8 cellular contexts compared by ENCODE assay signal in genomic region chr11:66545701-66546367, GRCh38. TPM values are rescaled to one million over a fixed set of nuclear protein-coding genes. Genes with fewer than 3 reads are reported as not detected.
DNase-seq lines count a peak whose midpoint lies in the region; ATAC-seq and TF ChIP-seq lines count a peak whose summit lies in the region.

ZDHHC24 (minus strand) TSS chr11:66546048; CDS start chr11:66546003, 45 bp downstream.

- peak within 1 kb of the TSS; percentile 93 for H3K4me3 Mint-ChIP-seq in T-helper 17 cell

- intact Hi-C loops in psoas muscle (cut with DNase I), result no loop called here
- intact Hi-C loops in uterus (cut with DNase I; ENCODE audit: low total_unique reads), result no loop called here

- H3K27me3 Mint-ChIP-seq in T-helper 17 cell, result peaks cover 6% of the 10 kb centered on the region

- TF ChIP-seq CTCF in GM13976 (IDR thresholded peaks at IDR 0.05; ENCODE audit: borderline replicate concordance, control extremely low read depth, extremely low read depth, insufficient read depth, missing control alignments) (no peak), right atrium auricular region (IDR thresholded peaks at IDR 0.05) (no peak), psoas muscle (IDR thresholded peaks at IDR 0.05) (no peak), uterus (IDR thresholded peaks at IDR 0.05) (peak in 2 of 4 experiments; percentile 12 to 15)

- H3K27me3 ChIP-seq in right atrium auricular region, result no peaks in the 10 kb centered on the region
- H3K27me3 ChIP-seq in psoas muscle (ENCODE audit: insufficient read depth in 3 of 3, low read length in 2 of 3), result no peaks in the 10 kb centered on the region
- H3K27me3 ChIP-seq in uterus, result no peaks in the 10 kb centered on the region

- peaks cover 38% of the 10 kb centered on the region for H3K4me1 Mint-ChIP-seq in T-helper 17 cell

- H3K36me3 ChIP-seq in right atrium auricular region (peaks cover 8% of the 10 kb centered on the region), psoas muscle (ENCODE audit: insufficient read depth in 1 of 2, low read depth in 1 of 2) (peaks cover 0 to 12% of the 10 kb centered on the region in 2 donors), uterus (no peaks in the 10 kb centered on the region)

- TF ChIP-seq POLR2A in uterus (IDR thresholded peaks at IDR 0.05), result peak; percentile 36 to 53

- peak; percentile 86 for ATAC-seq in HG02870 (IDR thresholded peaks at IDR 0.05; ENCODE audit: unreplicated experiment)
- peak; percentile 86 for ATAC-seq in T-helper 17 cell
- ATAC-seq in psoas muscle, result peak; percentile 90 to 93 (median 92)

- H3K36me3 Mint-ChIP-seq in T-helper 17 cell (ENCODE audit: low read depth), result peaks cover 14% of the 10 kb centered on the region

- 0 to 1% (median 1%) methylated on average over 65 to 71 of the region's 71 CpGs for WGBS in psoas muscle, 3 donors

- in situ Hi-C loops in GM13976 (cut with MboI; ENCODE audit: low sequenced_read_pairs, unreplicated experiment), result no loop called here

- peak within 1 kb of the TSS; percentile 70 to 78 for H3K27ac ChIP-seq in right atrium auricular region
- peak within 1 kb of the TSS; percentile 89 for H3K27ac ChIP-seq in psoas muscle
- peak within 1 kb of the TSS; percentile 67 to 72 for H3K27ac ChIP-seq in uterus

- H3K9me3 ChIP-seq in T-helper 17 cell (ENCODE audit: control insufficient read depth, low read length, poor library complexity, severe bottlenecking) (no peaks in the 10 kb centered on the region), right atrium auricular region (no peaks in the 10 kb centered on the region), psoas muscle (no peaks in the 10 kb centered on the region), uterus (no peaks in the 10 kb centered on the region)

- DNase-seq in GM13976 (ENCODE audit: low spot score), result peak; percentile 99
- DNase-seq in NCI-H146 treated with DMSO at 0.1 percent for 48 hours (lab: John Stamatoyannopoulos, UW; ENCODE audit: unreplicated experiment), result peak; percentile 87
- peak; percentile 75 to 84 (median 81) for DNase-seq in T-helper 17 cell
- peak; percentile 54 to 98 (median 92) for DNase-seq in amygdala (lab: John Stamatoyannopoulos, UW)
- DNase-seq in right atrium auricular region (ENCODE audit: low spot score), result peak; percentile 97
- DNase-seq in psoas muscle, result peak; percentile 99
- peak; percentile 97 to 98 for DNase-seq in uterus

- H3K4me1 ChIP-seq in right atrium auricular region, result peaks cover 0 to 45% of the 10 kb centered on the region in 2 donors
- H3K4me1 ChIP-seq in psoas muscle, result peaks cover 33% of the 10 kb centered on the region
- peaks cover 0 to 6% of the 10 kb centered on the region in 2 donors for H3K4me1 ChIP-seq in uterus

- peak within 1 kb of the TSS; percentile 95 for H3K27ac Mint-ChIP-seq in T-helper 17 cell

- H3K4me3 ChIP-seq in right atrium auricular region, result peak within 1 kb of the TSS; percentile 77 to 91
- peak within 1 kb of the TSS; percentile 83 for H3K4me3 ChIP-seq in psoas muscle
- peak within 1 kb of the TSS; percentile 56 to 74 for H3K4me3 ChIP-seq in uterus

RNA-seq across cellular contexts. Expression of gene ZDHHC24, which starts in this region (rescaled TPM):
- total RNA-seq in T-helper 17 cell (10 to 100 TPM; 15.2 to 18.1 TPM), right atrium auricular region (10 to 100 TPM; 10.9 to 16.5 TPM), psoas muscle (1 to 10 TPM; 3.9 to 6.5 (median 5.2) TPM), uterus (10 to 100 TPM in 2 of 4 donors, 1 to 10 TPM in 1, under 1 TPM in 1; 0.29 to 11.9 (median 8.9) TPM)
- polyA plus RNA-seq in psoas muscle, result 1 to 10 TPM; 5.4 to 7.6 (median 5.5) TPM

Comparison
In these comparisons a context has a peak if more than half of its experiments do, and no peak if none do; other contexts are left out.
1. Peak in every context shown above with its lines: DNase-seq, ATAC-seq, H3K4me3 ChIP-seq and H3K27ac ChIP-seq.